Comparison of ENCODE assay signal across 1 cellular context in the genomic region with DNA sequence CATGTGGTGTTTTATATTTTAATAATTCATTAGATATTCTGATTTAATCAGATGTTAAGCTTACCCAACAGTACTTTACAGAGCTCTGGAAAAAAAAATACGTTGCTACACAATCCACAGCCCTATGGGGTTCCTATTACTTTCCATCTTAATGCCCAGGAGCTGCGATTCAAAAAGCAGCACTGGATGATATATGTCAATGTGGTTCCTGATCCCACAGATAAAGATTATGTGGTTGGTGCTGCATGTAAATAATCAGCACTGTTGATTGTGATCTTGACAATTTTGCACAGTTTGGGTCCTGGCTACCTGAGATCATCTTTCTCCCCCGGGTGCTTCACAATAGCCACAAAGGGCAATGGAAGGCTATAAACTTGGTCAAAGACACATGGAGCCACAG.
TF ChIP-seq lines count a peak whose summit lies in the region.

No MANE protein-coding gene starts in this region.

TF ChIP-seq in HEK293, 187 proteins besides CTCF, POLR2A, EP300 and RAD21 (continued from another document):
- TF ChIP-seq BCL6B (tag by site-specific recombination; IDR thresholded peaks at IDR 0.05) (no peak), PRDM6 (tag by site-specific recombination; IDR thresholded peaks at IDR 0.05) (no peak), ZNF623 (tag by site-specific recombination; IDR thresholded peaks at IDR 0.05) (no peak), ZNF529 (tag by site-specific recombination; IDR thresholded peaks at IDR 0.05; ENCODE audit: insufficient replicate concordance) (no peak), HOXD13 (CRISPR knock-in tag; IDR thresholded peaks at IDR 0.05; ENCODE audit: borderline replicate concordance) (0 out of 2 replicates have a peak, but pooled peaks have one; percentile 45), WT1 (tag by site-specific recombination; IDR thresholded peaks at IDR 0.05) (no peak), ZFP69B (tag by site-specific recombination; IDR thresholded peaks at IDR 0.05) (no peak), ZSCAN30 (tag by site-specific recombination; IDR thresholded peaks at IDR 0.05) (0 out of 2 replicates have a peak, but pooled peaks have one; percentile 14), REPIN1 (tag by site-specific recombination; IDR thresholded peaks at IDR 0.05; ENCODE audit: low read depth) (no peak), ZBTB1 (tag by site-specific recombination; IDR thresholded peaks at IDR 0.05) (no peak), GLIS1 (tag by site-specific recombination; IDR thresholded peaks at IDR 0.05) (no peak), ZNF433 (tag by site-specific recombination; IDR thresholded peaks at IDR 0.05; ENCODE audit: low read depth) (no peak), ZIC2 (tag by site-specific recombination; IDR thresholded peaks at IDR 0.05) (peak; percentile 93), FEZF1 (tag by site-specific recombination; IDR thresholded peaks at IDR 0.05) (no peak)
